ENCODE assay signal across 8 cellular contexts in genomic region chr14:21383848-21384493, GRCh38. TPM values are rescaled to one million over a fixed set of nuclear protein-coding genes. Genes with fewer than 3 reads are reported as not detected.
DNase-seq lines count a peak whose midpoint lies in the region; TF ChIP-seq lines count a peak whose summit lies in the region.

TSS of gene SUPT16H (minus strand) at chr14:21384019. CDS start at chr14:21383927, 92 bp downstream.

- H3F3A ChIP-seq in MM.1S (ENCODE audit: insufficient read depth, low read length) = peaks cover 18% of the 10 kb centered on the region
- peaks cover 4% of the 10 kb centered on the region for H3F3A ChIP-seq in neural cell (ENCODE audit: insufficient read depth, low read length, poor library complexity, severe bottlenecking)

- intact Hi-C loops in stomach (cut with DNase I; ENCODE audit: low total_unique reads) = loop anchor here (10.0 kb wide), 1 partner anchor 149 kb away; no protein-coding TSS in a partner anchor

- H4K20me1 ChIP-seq in MM.1S (ENCODE audit: insufficient read depth, low read length) = no peaks in the 10 kb centered on the region
- H4K20me1 ChIP-seq in neural cell (ENCODE audit: insufficient read depth) = no peaks in the 10 kb centered on the region

- peak in 2 of 4 donors; percentile 33 to 51 for TF ChIP-seq POLR2A in stomach (IDR thresholded peaks at IDR 0.05)

- H3K79me2 ChIP-seq in MM.1S (ENCODE audit: low read length) = peaks cover 47% of the 10 kb centered on the region
- H3K79me2 ChIP-seq in neural cell (replicated peaks; ENCODE audit: insufficient read depth, low read length) = peaks cover 46% of the 10 kb centered on the region

- H3K27me3 ChIP-seq in HAP-1 (ENCODE audit: low read depth) (no peaks in the 10 kb centered on the region), MM.1S (replicated peaks; ENCODE audit: insufficient read depth, low read length) (no peaks in the 10 kb centered on the region), neural cell (ENCODE audit: insufficient read depth, low read depth, low read length) (no peaks in the 10 kb centered on the region), stomach (no peaks in the 10 kb centered on the region)

- H3K4me1 ChIP-seq in ES-I3 (ENCODE audit: insufficient read depth, low read length) (0 out of 2 replicates have a peak, but pooled peaks cover 4% of the 10 kb centered on the region), HAP-1 (peaks cover 24% of the 10 kb centered on the region), MM.1S (ENCODE audit: low read length) (peaks cover 10% of the 10 kb centered on the region; the same call in 1 of the 2 replicates), stomach (peaks cover 6 to 49% (median 40%) of the 10 kb centered on the region in 4 donors)

- H3K9me2 ChIP-seq in MM.1S (replicated peaks; ENCODE audit: insufficient read depth, low read length) (no peaks in the 10 kb centered on the region), neural cell (ENCODE audit: insufficient read depth, low read length) (no peaks in the 10 kb centered on the region)

- DNase-seq in HAP-1 (ENCODE audit: low spot score in 2 of 2) = peak; percentile 98
- peak; percentile 94 for DNase-seq in MM.1S
- peak; percentile 76 for DNase-seq in SIG-M5 (lab: John Stamatoyannopoulos, UW)
- DNase-seq in activated gamma-delta T cell (lab: John Stamatoyannopoulos, UW) = peak; percentile 81
- DNase-seq in fibroblast of the conjunctiva (ENCODE audit: low read depth) = peak; percentile 90
- peak; percentile 95 for DNase-seq in stomach

- H3K4me2 ChIP-seq in MM.1S (ENCODE audit: low read depth, low read length) (peak within 1 kb of the TSS; percentile 84), neural cell (ENCODE audit: low read length) (peak within 1 kb of the TSS; percentile 89)

- H3K9ac ChIP-seq in ES-I3 (ENCODE audit: low read depth, low read length) = peak within 1 kb of the TSS; percentile 87
- H3K9ac ChIP-seq in MM.1S (ENCODE audit: low read length) = peak within 1 kb of the TSS; percentile 88
- H3K9ac ChIP-seq in neural cell (ENCODE audit: low read length) = peak within 1 kb of the TSS; percentile 91

- no peak for TF ChIP-seq RAD21 in neural cell (conservative IDR thresholded peaks at IDR 0.05)

- TF ChIP-seq EP300 in neural cell (conservative IDR thresholded peaks at IDR 0.05; ENCODE audit: poor library complexity, severe bottlenecking) (peak; percentile 64), stomach (IDR thresholded peaks at IDR 0.05) (no peak)

- WGBS in stomach, 5 donors = 0 to 1% (median 0%) methylated on average over 48 to 54 of the region's 54 CpGs

- H3K9me3 ChIP-seq in ES-I3 (ENCODE audit: control insufficient read depth, insufficient read depth, low read length) (no peaks in the 10 kb centered on the region), HAP-1 (no peaks in the 10 kb centered on the region), MM.1S (replicated peaks; ENCODE audit: insufficient read depth, low read length) (no peaks in the 10 kb centered on the region), neural cell (ENCODE audit: low read length) (no peaks in the 10 kb centered on the region), stomach (no peaks in the 10 kb centered on the region)

- H2AFZ ChIP-seq in MM.1S (ENCODE audit: low read length) = peak within 1 kb of the TSS; percentile 82
- peak within 1 kb of the TSS; percentile 66 for H2AFZ ChIP-seq in neural cell (ENCODE audit: low read depth, low read length)

- H3K4me3 ChIP-seq in HAP-1 (peak within 1 kb of the TSS; percentile 79), MM.1S (ENCODE audit: low read length) (peak within 1 kb of the TSS; percentile 87), neural cell (ENCODE audit: low read length) (peak within 1 kb of the TSS; percentile 95), stomach (peak within 1 kb of the TSS; percentile 73 to 92 (median 80))

- in situ Hi-C loops in HAP-1 (cut with MboI; ENCODE audit: low sequenced_read_pairs) = no loop called here

- H3K36me3 ChIP-seq in ES-I3 (ENCODE audit: insufficient read depth, low read length) (peaks cover 4% of the 10 kb centered on the region; the same call in 1 of the 2 replicates), HAP-1 (replicated peaks) (peaks cover 26% of the 10 kb centered on the region), MM.1S (replicated peaks; ENCODE audit: insufficient read depth, low read length) (no peaks in the 10 kb centered on the region; the same call in 1 of the 2 replicates), neural cell (ENCODE audit: insufficient read depth, low read length) (no peaks in the 10 kb centered on the region), stomach (peaks cover 12 to 39% (median 38%) of the 10 kb centered on the region in 4 donors)

- H3K27ac ChIP-seq in MM.1S (ENCODE audit: low read length) (peak within 1 kb of the TSS; percentile 88), neural cell (ENCODE audit: low read length) (peak within 1 kb of the TSS; percentile 87), stomach (peak within 1 kb of the TSS; percentile 88 to 94 (median 90))

- TF ChIP-seq CTCF in MM.1S (IDR thresholded peaks at IDR 0.05; ENCODE audit: low read length) (no peak), neural cell (IDR thresholded peaks at IDR 0.05; ENCODE audit: poor library complexity, severe bottlenecking) (no peak), stomach (IDR thresholded peaks at IDR 0.05) (no peak)

TF ChIP-seq in neural cell, 6 proteins besides CTCF, POLR2A, EP300 and RAD21:
- TF ChIP-seq MXI1 (conservative IDR thresholded peaks at IDR 0.05; ENCODE audit: poor library complexity, severe bottlenecking) (peak; percentile 88), SMC3 (conservative IDR thresholded peaks at IDR 0.05; ENCODE audit: poor library complexity) (no peak), REST (IDR thresholded peaks at IDR 0.05; ENCODE audit: borderline replicate concordance) (peak; percentile 46), EZH2 (IDR thresholded peaks at IDR 0.05; ENCODE audit: borderline replicate concordance, insufficient read depth, low read length, poor library complexity, severe bottlenecking) (no peak), POLR2AphosphoS5 (IDR thresholded peaks at IDR 0.05) (peak; percentile 88), TAF1 (IDR thresholded peaks at IDR 0.05; ENCODE audit: low read depth) (no peak)

RNA-seq across cellular contexts. Expression of gene SUPT16H, which starts in this region (rescaled TPM):
- 83.4 and 96.2 TPM in 2 replicates for polyA plus RNA-seq in neural cell
- polyA minus RNA-seq in neural cell = 121 and 133 TPM in 2 replicates
- 10 to 100 TPM; 14.2 to 76.2 (median 27.4) TPM for total RNA-seq in stomach
- polyA plus RNA-seq in stomach = 10 to 100 TPM; 34.1 to 39.7 (median 35.1) TPM

Comparison
In these comparisons a context has a peak if more than half of its experiments do, and no peak if none do; other contexts are left out.
1. Peak in every context shown above with its lines: DNase-seq, H3K4me3 ChIP-seq and H3K27ac ChIP-seq.